ENCODE assay signal across 18 cellular contexts in genomic region chr13:46613409-46614049, GRCh38.
DNase-seq lines count a peak whose midpoint lies in the region; ATAC-seq, FAIRE-seq and TF ChIP-seq lines count a peak whose summit lies in the region.
"Had no signal": no experiment of that assay in that cellular context is flagged by ENCODE, and none has a peak within 500 bp of the region (broad histone marks: within the 10 kb centered on the region; RNA-seq: fewer than 3 reads in every experiment).

No MANE protein-coding gene starts in this region.

- DNase-seq in GM19239 (ENCODE audit: insufficient read length, low spot score) = no peak
- no peak for DNase-seq in WTC11 (ENCODE audit: low spot score)
- DNase-seq in left lung = no peak
- DNase-seq in stimulated activated naive B cell treated with anti-CD40 and anti-IgM and Interleukin-4, amounts not matched to agents 10 μg/mL and 1 μg/mL and 100 μg/mL, for 72 hours = no peak
- DNase-seq in osteocyte (ENCODE audit: extremely low spot score, unreplicated experiment) = no peak
- no peak for DNase-seq in left colon
- DNase-seq in foreskin fibroblast = no peak
- DNase-seq in endodermal cell = no peak
- DNase-seq: CD8-positive, alpha-beta T cell; DMS 273 treated with DMSO at 0.1 percent for 48 hours; H9; NCI-H1436 treated with DMSO at 0.1 percent for 48 hours; NCI-H2081 treated with DMSO at 0.1 percent for 48 hours; NCI-H345; NCI-H748 treated with DMSO at 0.1 percent for 48 hours; SK-N-SH had no signal

- H3K9me3 Mint-ChIP-seq in WTC11 (no peaks in the 10 kb centered on the region), osteocyte (ENCODE audit: unreplicated experiment) (no peaks in the 10 kb centered on the region), endodermal cell (no peaks in the 10 kb centered on the region)
- no peaks in the 10 kb centered on the region for H3K9me3 Mint-ChIP-seq in stimulated activated naive B cell treated with anti-CD40 and anti-IgM and Interleukin-4, amounts not matched to agents 10 μg/mL and 1 μg/mL and 100 μg/mL, for 72 hours
- H3K9me3 Mint-ChIP-seq: CD8-positive, alpha-beta T cell; H9 had no signal

- H3K27ac ChIP-seq in left lung (no peak overlapping the region), endodermal cell (ENCODE audit: low read depth, low read length) (no peak overlapping the region)

- POLR2A ChIA-PET in WTC11 (lab: Charles Lee) = no interaction called here

- H3K36me3 Mint-ChIP-seq in WTC11 (no peaks in the 10 kb centered on the region), osteocyte (ENCODE audit: unreplicated experiment) (no peaks in the 10 kb centered on the region), endodermal cell (ENCODE audit: low read depth) (no peaks in the 10 kb centered on the region)
- peaks cover 3 to 20% of the 10 kb centered on the region in 2 donors for H3K36me3 Mint-ChIP-seq in stimulated activated naive B cell treated with anti-CD40 and anti-IgM and Interleukin-4, amounts not matched to agents 10 μg/mL and 1 μg/mL and 100 μg/mL, for 72 hours
- H3K36me3 Mint-ChIP-seq: CD8-positive, alpha-beta T cell had no signal

- no peaks in the 10 kb centered on the region for H3K36me3 ChIP-seq in left lung
- no peaks in the 10 kb centered on the region for H3K36me3 ChIP-seq in endodermal cell (ENCODE audit: control insufficient read depth, insufficient read depth, low read length)

- H3K9me3 ChIP-seq in left lung (no peaks in the 10 kb centered on the region), endodermal cell (ENCODE audit: control insufficient read depth, low read length) (no peaks in the 10 kb centered on the region)
- H3K9me3 ChIP-seq: SK-N-SH had no signal

- CTCF ChIA-PET in WTC11 (lab: Charles Lee) = interaction anchor here (0.9 kb wide), 1 partner anchor 108 kb away, joined by 4 read pairs; no protein-coding TSS in a partner anchor

- H3K27me3 Mint-ChIP-seq in WTC11 (ENCODE audit: low read depth) (no peaks in the 10 kb centered on the region), osteocyte (ENCODE audit: unreplicated experiment) (no peaks in the 10 kb centered on the region), endodermal cell (ENCODE audit: insufficient read depth) (no peaks in the 10 kb centered on the region)
- no peaks in the 10 kb centered on the region for H3K27me3 Mint-ChIP-seq in stimulated activated naive B cell treated with anti-CD40 and anti-IgM and Interleukin-4, amounts not matched to agents 10 μg/mL and 1 μg/mL and 100 μg/mL, for 72 hours

- 91 to 95% methylated on average over 6 to 7 of the region's 8 CpGs for WGBS in endodermal cell (ENCODE audit: insufficient coverage in 1 of 2, insufficient read length in 1 of 2), 2 experiments

- H3K4me1 Mint-ChIP-seq in WTC11 (peaks cover 59% of the 10 kb centered on the region), osteocyte (ENCODE audit: unreplicated experiment) (peaks cover 36% of the 10 kb centered on the region), endodermal cell (peaks cover 4% of the 10 kb centered on the region)
- peaks cover 50 to 78% of the 10 kb centered on the region in 2 donors for H3K4me1 Mint-ChIP-seq in stimulated activated naive B cell treated with anti-CD40 and anti-IgM and Interleukin-4, amounts not matched to agents 10 μg/mL and 1 μg/mL and 100 μg/mL, for 72 hours

- ATAC-seq in WTC11 (peak; percentile 76), left lung (peak; percentile 56), left colon (no peak)
- no peak for ATAC-seq in stimulated activated naive B cell treated with anti-CD40 and anti-IgM and Interleukin-4, amounts not matched to agents 10 μg/mL and 1 μg/mL and 100 μg/mL, for 72 hours (replicated peaks)
- ATAC-seq: CD8-positive, alpha-beta T cell; Panc1; Right ventricle myocardium inferior had no signal

- no peak overlapping the region; the same call in 1 of the 2 replicates for H3K27ac Mint-ChIP-seq in WTC11
- peak overlapping the region; percentile 25 for H3K27ac Mint-ChIP-seq in stimulated activated naive B cell treated with anti-CD40 and anti-IgM and Interleukin-4, amounts not matched to agents 10 μg/mL and 1 μg/mL and 100 μg/mL, for 72 hours
- no peak overlapping the region for H3K27ac Mint-ChIP-seq in osteocyte (ENCODE audit: unreplicated experiment)
- H3K27ac Mint-ChIP-seq in endodermal cell = no peak overlapping the region
- H3K27ac Mint-ChIP-seq: CD8-positive, alpha-beta T cell; H9 had no signal

- H3K4me3 Mint-ChIP-seq in WTC11 = no peak overlapping the region
- H3K4me3 Mint-ChIP-seq in stimulated activated naive B cell treated with anti-CD40 and anti-IgM and Interleukin-4, amounts not matched to agents 10 μg/mL and 1 μg/mL and 100 μg/mL, for 72 hours = no peak overlapping the region
- H3K4me3 Mint-ChIP-seq in osteocyte (ENCODE audit: unreplicated experiment) = no peak overlapping the region
- H3K4me3 Mint-ChIP-seq in endodermal cell = no peak overlapping the region
- H3K4me3 Mint-ChIP-seq: CD8-positive, alpha-beta T cell; H9 had no signal

- no peak for TF ChIP-seq CTCF in WTC11 (IDR thresholded peaks at IDR 0.05)
- no peak for TF ChIP-seq CTCF in left lung (IDR thresholded peaks at IDR 0.05)
- no peak for TF ChIP-seq CTCF in osteocyte (IDR thresholded peaks at IDR 0.05)
- no peak for TF ChIP-seq CTCF in foreskin fibroblast (IDR thresholded peaks at IDR 0.05; ENCODE audit: low read depth, low read length)
- TF ChIP-seq CTCF in endodermal cell (conservative IDR thresholded peaks at IDR 0.05) = no peak

- H3K4me3 ChIP-seq in left lung = no peak overlapping the region
- no peak overlapping the region for H3K4me3 ChIP-seq in foreskin fibroblast (ENCODE audit: low read depth in 1 of 2, low read length in 2 of 2)
- no peak overlapping the region for H3K4me3 ChIP-seq in endodermal cell (ENCODE audit: low read length)

- peak; percentile 57 for FAIRE-seq in GM19239 (lab: Jason Lieb, UNC)

- intact Hi-C loops in left lung (cut with DNase I) (no loop called here), left colon (cut with DNase I, micrococcal nuclease) (loop anchor here in 1 of 2 donors (10.0 kb wide), 1 partner anchor 59 kb away; the partner anchor contains the start of gene LRCH1)

- no peak overlapping the region for H3K9ac ChIP-seq in endodermal cell (ENCODE audit: extremely low read depth, low read length, poor library complexity, severe bottlenecking)
- H3K9ac ChIP-seq: SK-N-SH had no signal

- H3K4me1 ChIP-seq in left lung (peaks cover 7 to 26% of the 10 kb centered on the region in 2 donors), endodermal cell (ENCODE audit: control insufficient read depth, insufficient read depth, low read length) (peaks cover 3% of the 10 kb centered on the region)

- H3K27me3 ChIP-seq in left lung (no peaks in the 10 kb centered on the region), endodermal cell (ENCODE audit: control insufficient read depth, insufficient read depth, low read length, poor library complexity, severe bottlenecking) (no peaks in the 10 kb centered on the region)

TF ChIP-seq in WTC11, 78 proteins besides CTCF, POLR2A, EP300 and RAD21 (continues in another document):
- TF ChIP-seq KAT7 (CRISPR knock-in tag; IDR thresholded peaks at IDR 0.05; ENCODE audit: borderline replicate concordance) (no peak), MYBL2 (CRISPR knock-in tag; IDR thresholded peaks at IDR 0.05) (no peak), PRRX2 (CRISPR knock-in tag; IDR thresholded peaks at IDR 0.05) (no peak), RELA (CRISPR knock-in tag; IDR thresholded peaks at IDR 0.05; ENCODE audit: borderline replicate concordance) (no peak), ZBTB21 (CRISPR knock-in tag; IDR thresholded peaks at IDR 0.05; ENCODE audit: borderline replicate concordance) (no peak), TEAD4 (CRISPR knock-in tag; IDR thresholded peaks at IDR 0.05) (no peak), ATF1 (CRISPR knock-in tag; IDR thresholded peaks at IDR 0.05) (no peak), NR2C2 (CRISPR knock-in tag; IDR thresholded peaks at IDR 0.05) (no peak), ZNF425 (CRISPR knock-in tag; conservative IDR thresholded peaks at IDR 0.05) (no peak), RORB (CRISPR knock-in tag; IDR thresholded peaks at IDR 0.05) (no peak), SOX15 (CRISPR knock-in tag; IDR thresholded peaks at IDR 0.05) (no peak), ATF6 (CRISPR knock-in tag; IDR thresholded peaks at IDR 0.05) (no peak)

Comparison
In these comparisons a context has a peak if more than half of its experiments do, and no peak if none do; other contexts are left out.
1. ATAC-seq: peak in WTC11 (single experiment) and left lung (single experiment); none in stimulated activated naive B cell treated with anti-CD40 and anti-IgM and Interleukin-4, amounts not matched to agents 10 μg/mL and 1 μg/mL and 100 μg/mL, for 72 hours (0 of 2) and left colon (single experiment).